In the genomic region with DNA sequence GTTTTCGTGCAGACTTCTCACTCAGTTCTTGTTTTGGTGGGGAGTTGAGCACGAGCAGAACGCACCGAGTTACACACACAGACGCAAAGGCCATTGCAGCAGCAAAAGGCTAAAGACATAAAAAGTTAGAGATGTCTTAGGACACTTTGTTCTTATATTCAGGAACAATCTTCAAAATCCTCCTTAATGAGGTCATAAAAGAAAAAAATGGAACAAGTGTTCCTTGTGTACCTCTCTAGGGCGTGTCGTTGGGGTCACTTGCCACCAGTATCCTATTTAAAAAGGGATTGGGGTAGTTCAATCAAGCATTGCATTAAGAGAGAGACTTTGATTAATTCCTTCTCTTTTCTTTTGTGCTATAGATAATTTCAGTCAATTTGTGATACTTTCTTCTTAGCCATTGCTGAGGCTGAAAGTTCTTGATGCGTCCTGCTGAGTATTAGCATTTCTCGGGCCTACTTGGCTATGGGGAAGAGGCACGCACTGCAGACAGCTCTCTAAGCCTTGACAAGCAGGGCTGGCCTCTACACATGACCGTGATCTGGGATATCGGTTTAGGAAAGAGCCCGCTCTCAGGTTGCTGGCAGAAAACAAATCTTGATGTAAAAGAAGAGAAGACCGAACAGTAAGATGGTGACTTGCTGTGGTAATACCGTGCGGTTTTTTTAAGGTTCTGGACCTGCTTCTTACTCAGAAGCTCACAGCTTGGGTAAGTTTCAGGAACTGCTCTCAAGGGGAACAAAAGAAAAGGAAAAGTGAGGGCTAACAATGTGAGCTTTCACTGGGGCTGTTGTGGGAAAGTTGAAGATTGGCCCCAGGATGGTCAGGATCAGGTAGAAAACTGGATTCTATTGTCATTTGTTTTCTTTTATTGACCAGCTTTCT, we compare ENCODE assay signal across 24 cellular contexts.
DNase-seq lines count a peak whose midpoint lies in the region; ATAC-seq, FAIRE-seq and TF ChIP-seq lines count a peak whose summit lies in the region.
"Had no signal": no experiment of that assay in that cellular context is flagged by ENCODE, and none has a peak within 500 bp of the region (broad histone marks: within the 10 kb centered on the region; RNA-seq: fewer than 3 reads in every experiment).

No MANE protein-coding gene starts in this region.

- in situ Hi-C loops in gastrocnemius medialis (cut with MboI; ENCODE audit: low sequenced_read_pairs in 4 of 4) = no loop called here

- intact Hi-C loops in gastrocnemius medialis (cut with DNase I; ENCODE audit: low total_unique reads) = loop anchor here (10.0 kb wide), 1 partner anchor 260 kb away; no protein-coding TSS in a partner anchor

- no peak overlapping the region for H3K4me3 Mint-ChIP-seq in activated T-helper 17 cell treated with anti-CD3 and anti-CD28 coated beads, Interleukin-2, amount 50 U/mL, for 72 hours
- H3K4me3 Mint-ChIP-seq: natural killer cell treated with Interleukin-12 subunit alpha and Interleukin-12 subunit beta and Interleukin-15 and Interleukin-18, amount 100 ng/mL, for 72 hours had no signal

- H3K27me3 ChIP-seq in neuron (ENCODE audit: insufficient read depth, low read length) (no peaks in the 10 kb centered on the region), gastrocnemius medialis (no peaks in the 10 kb centered on the region), H7 (ENCODE audit: control insufficient read depth, insufficient read depth, low read length) (no peaks in the 10 kb centered on the region)
- H3K27me3 ChIP-seq: vagina had no signal

- no peak overlapping the region for H2AFZ ChIP-seq in neuron (ENCODE audit: low read depth, low read length)

- H3K36me3 ChIP-seq in neuron (ENCODE audit: insufficient read depth, low read length) = no peaks in the 10 kb centered on the region
- no peaks in the 10 kb centered on the region for H3K36me3 ChIP-seq in gastrocnemius medialis
- no peaks in the 10 kb centered on the region for H3K36me3 ChIP-seq in H7 (replicated peaks; ENCODE audit: control insufficient read depth, insufficient read depth, low read length)
- H3K36me3 ChIP-seq: vagina had no signal

- H3K9me3 ChIP-seq in neuron (ENCODE audit: low read length) = no peaks in the 10 kb centered on the region
- H3K9me3 ChIP-seq in gastrocnemius medialis = no peaks in the 10 kb centered on the region
- H3K9me3 ChIP-seq: vagina had no signal

- H3K27ac Mint-ChIP-seq in activated T-helper 17 cell treated with anti-CD3 and anti-CD28 coated beads, Interleukin-2, amount 50 U/mL, for 72 hours = no peak overlapping the region
- H3K27ac Mint-ChIP-seq: natural killer cell treated with Interleukin-12 subunit alpha and Interleukin-12 subunit beta and Interleukin-15 and Interleukin-18, amount 100 ng/mL, for 72 hours had no signal

- H3K36me3 Mint-ChIP-seq in activated T-helper 17 cell treated with anti-CD3 and anti-CD28 coated beads, Interleukin-2, amount 50 U/mL, for 72 hours (ENCODE audit: low read depth) = no peaks in the 10 kb centered on the region
- H3K36me3 Mint-ChIP-seq: natural killer cell treated with Interleukin-12 subunit alpha and Interleukin-12 subunit beta and Interleukin-15 and Interleukin-18, amount 100 ng/mL, for 72 hours had no signal

- no peak for TF ChIP-seq CTCF in gastrocnemius medialis (IDR thresholded peaks at IDR 0.05 in 4 of 5, conservative IDR thresholded peaks at IDR 0.05 in 1 of 5)

- peaks cover 66% of the 10 kb centered on the region for H3K4me1 ChIP-seq in neuron (ENCODE audit: insufficient read depth, low read length)
- H3K4me1 ChIP-seq in gastrocnemius medialis = peaks cover 7% of the 10 kb centered on the region in 2 donors
- H3K4me1 ChIP-seq: vagina had no signal

- no peak for TF ChIP-seq POLR2A in gastrocnemius medialis (IDR thresholded peaks at IDR 0.05)

- H3K4me3 ChIP-seq in neuron (ENCODE audit: low read length) (peak overlapping the region; percentile 38), gastrocnemius medialis (no peak overlapping the region), H7 (ENCODE audit: insufficient read depth, low read depth, low read length) (no peak overlapping the region)
- H3K4me3 ChIP-seq: smooth muscle cell, vagina had no signal

- peak; percentile 57 for ATAC-seq in HG02884 (IDR thresholded peaks at IDR 0.05; ENCODE audit: unreplicated experiment)
- peak; percentile 31 for ATAC-seq in activated T-helper 17 cell treated with anti-CD3 and anti-CD28 coated beads, Interleukin-2, amount 50 U/mL, for 72 hours (replicated peaks)
- ATAC-seq in gastrocnemius medialis = no peak
- ATAC-seq: natural killer cell treated with Interleukin-12 subunit alpha and Interleukin-12 subunit beta and Interleukin-15 and Interleukin-18, amount 100 ng/mL, for 72 hours had no signal

- H3K27ac ChIP-seq in gastrocnemius medialis = no peak overlapping the region
- H3K27ac ChIP-seq: C4-2B, vagina had no signal

- peak; percentile 9 for FAIRE-seq in GM18507 (lab: Jason Lieb, UNC)
- FAIRE-seq: frontal cortex had no signal

- no peaks in the 10 kb centered on the region for H3K9me3 Mint-ChIP-seq in activated T-helper 17 cell treated with anti-CD3 and anti-CD28 coated beads, Interleukin-2, amount 50 U/mL, for 72 hours
- H3K9me3 Mint-ChIP-seq: natural killer cell treated with Interleukin-12 subunit alpha and Interleukin-12 subunit beta and Interleukin-15 and Interleukin-18, amount 100 ng/mL, for 72 hours had no signal

- no peak for DNase-seq in GM18507 (ENCODE audit: extremely low spot score, insufficient read length, low read depth)
- DNase-seq in gastrocnemius medialis = no peak
- no peak for DNase-seq in H7
- no peak for DNase-seq in NK-92 treated with Interleukin-12 subunit alpha and Interleukin-12 subunit beta, amount 100 ng/mL, for 24 hours (lab: John Stamatoyannopoulos, UW)
- DNase-seq in GM03348 (ENCODE audit: low spot score) = no peak
- DNase-seq: activated CD4-positive, alpha-beta T cell treated with anti-CD3 and anti-CD28 coated beads, Interleukin-2, amount 50 U/mL, for 1 hour; activated CD8-positive, alpha-beta memory T cell treated with anti-CD3 and anti-CD28 coated beads, Interleukin-2, amount 50 U/mL, for 4 hours; caudate nucleus; GOT3; mesendoderm; NCI-H1105; NCI-H2107; NCI-H526; Right ventricle myocardium superior; stimulated activated CD4-positive, alpha-beta T cell treated with anti-CD3 and anti-CD28 coated beads, Interleukin-4, amount 100 ng/mL, for 24 hours; T-helper 1 cell had no signal

- H3K4me1 Mint-ChIP-seq in activated T-helper 17 cell treated with anti-CD3 and anti-CD28 coated beads, Interleukin-2, amount 50 U/mL, for 72 hours = no peaks in the 10 kb centered on the region

- no peaks in the 10 kb centered on the region for H3K27me3 Mint-ChIP-seq in activated T-helper 17 cell treated with anti-CD3 and anti-CD28 coated beads, Interleukin-2, amount 50 U/mL, for 72 hours
- H3K27me3 Mint-ChIP-seq: natural killer cell treated with Interleukin-12 subunit alpha and Interleukin-12 subunit beta and Interleukin-15 and Interleukin-18, amount 100 ng/mL, for 72 hours had no signal

Comparison
In these comparisons a context has a peak if more than half of its experiments do, and no peak if none do; other contexts are left out.
1. ATAC-seq: peak in HG02884 (single experiment) and activated T-helper 17 cell treated with anti-CD3 and anti-CD28 coated beads, Interleukin-2, amount 50 U/mL, for 72 hours (single experiment); none in gastrocnemius medialis (0 of 2).